In genomic region chr20:32784369-32785080, GRCh38 we compare ENCODE assay signal across 19 cellular contexts. TPM values are rescaled to one million over a fixed set of nuclear protein-coding genes. Genes with fewer than 3 reads are reported as not detected.
DNase-seq lines count a peak whose midpoint lies in the region; ATAC-seq, FAIRE-seq and TF ChIP-seq lines count a peak whose summit lies in the region.
"Had no signal": no experiment of that assay in that cellular context is flagged by ENCODE, and none has a peak within 500 bp of the region (broad histone marks: within the 10 kb centered on the region; RNA-seq: fewer than 3 reads in every experiment).

No MANE protein-coding gene starts in this region.

- H3K9me3 Mint-ChIP-seq in GM23338: no peaks in the 10 kb centered on the region
- H3K9me3 Mint-ChIP-seq: CD4-positive, alpha-beta T cell had no signal

- ATAC-seq in GM23338: no peak
- ATAC-seq in lower lobe of right lung: peak; percentile 56 to 60
- peak; percentile 50 for ATAC-seq in upper lobe of right lung
- ATAC-seq in GM21360 (IDR thresholded peaks at IDR 0.05; ENCODE audit: unreplicated experiment): no peak
- ATAC-seq: GM12878 had no signal

- peaks cover 53% of the 10 kb centered on the region for H3K27me3 Mint-ChIP-seq in GM23338 (ENCODE audit: insufficient read depth, low read depth, poor library complexity)
- H3K27me3 Mint-ChIP-seq: CD4-positive, alpha-beta T cell had no signal

- no peak for DNase-seq in GM23338 (ENCODE audit: low spot score)
- no peak for DNase-seq in bronchial epithelial cell (ENCODE audit: low read depth)
- no peak for DNase-seq in lower lobe of right lung
- DNase-seq in upper lobe of right lung: no peak
- no peak for DNase-seq in amniotic stem cell (lab: John Stamatoyannopoulos, UW)
- DNase-seq in NCI-H2196 treated with DMSO at 0.1 percent for 48 hours (lab: John Stamatoyannopoulos, UW; ENCODE audit: unreplicated experiment): no peak
- DNase-seq: ACHN; AML-193; CD4-positive, alpha-beta T cell; DMS153; DMS79; GM23248 had no signal

- H3K36me3 ChIP-seq in GM23338 (ENCODE audit: insufficient read depth): peaks cover 100% of the 10 kb centered on the region
- H3K36me3 ChIP-seq in bronchial epithelial cell (ENCODE audit: control insufficient read depth, insufficient read depth, low read length): no peaks in the 10 kb centered on the region
- H3K36me3 ChIP-seq in lower lobe of right lung: no peaks in the 10 kb centered on the region
- H3K36me3 ChIP-seq in upper lobe of right lung: no peaks in the 10 kb centered on the region

- intact Hi-C loops in lower lobe of right lung (cut with DNase I): no loop called here
- intact Hi-C loops in upper lobe of right lung (cut with DNase I): no loop called here

- FAIRE-seq in bronchial epithelial cell (lab: Jason Lieb, UNC): peak; percentile 64
- FAIRE-seq: A204.1, GM12878, GM19239 had no signal

- H3K9me3 ChIP-seq in lower lobe of right lung: no peaks in the 10 kb centered on the region
- no peaks in the 10 kb centered on the region for H3K9me3 ChIP-seq in upper lobe of right lung
- H3K9me3 ChIP-seq: HAP-1 had no signal

- peaks cover 50% of the 10 kb centered on the region for H3K4me1 Mint-ChIP-seq in GM23338

- H3K27me3 ChIP-seq in GM23338 (ENCODE audit: insufficient read depth) (no peaks in the 10 kb centered on the region), bronchial epithelial cell (ENCODE audit: control insufficient read depth, insufficient read depth, low read length) (no peaks in the 10 kb centered on the region), lower lobe of right lung (ENCODE audit: low read depth) (no peaks in the 10 kb centered on the region), upper lobe of right lung (no peaks in the 10 kb centered on the region)

- peaks cover 99% of the 10 kb centered on the region for H3F3A ChIP-seq in GM23338 (replicated peaks; ENCODE audit: low read depth)

- H3K4me3 Mint-ChIP-seq in GM23338: no peak overlapping the region
- H3K4me3 Mint-ChIP-seq: CD4-positive, alpha-beta T cell had no signal

- H3K9me2 ChIP-seq in GM23338 (ENCODE audit: insufficient read depth): no peaks in the 10 kb centered on the region

- peaks cover 100% of the 10 kb centered on the region for H3K36me3 Mint-ChIP-seq in GM23338 (ENCODE audit: low read depth)

- H3K4me3 ChIP-seq in GM23338 (no peak overlapping the region), bronchial epithelial cell (ENCODE audit: low read depth, low read length) (no peak overlapping the region), lower lobe of right lung (no peak overlapping the region), upper lobe of right lung (no peak overlapping the region)
- H3K4me3 ChIP-seq: GM12878, GM23248, HAP-1 had no signal

- no peak overlapping the region for H3K4me2 ChIP-seq in GM23338
- H3K4me2 ChIP-seq: KMS-11 had no signal

- peaks cover 57% of the 10 kb centered on the region for H3K4me1 ChIP-seq in GM23338 (ENCODE audit: insufficient read depth)
- H3K4me1 ChIP-seq in lower lobe of right lung: no peaks in the 10 kb centered on the region
- H3K4me1 ChIP-seq in upper lobe of right lung: no peaks in the 10 kb centered on the region
- H3K4me1 ChIP-seq: HAP-1 had no signal

- H3K79me2 ChIP-seq in GM23338 (replicated peaks; ENCODE audit: insufficient read depth): peaks cover 100% of the 10 kb centered on the region

- peak overlapping the region; percentile 88 for H3K27ac ChIP-seq in GM23338 (ENCODE audit: low read depth)
- H3K27ac ChIP-seq in lower lobe of right lung: no peak overlapping the region
- no peak overlapping the region for H3K27ac ChIP-seq in upper lobe of right lung
- H3K27ac ChIP-seq: C4-2B, GM23248, KMS-11 had no signal

- TF ChIP-seq CTCF in GM23338 (conservative IDR thresholded peaks at IDR 0.05; ENCODE audit: low read depth in 2 of 2) (no peak), bronchial epithelial cell (IDR thresholded peaks at IDR 0.05; ENCODE audit: insufficient read depth, low read length, severe bottlenecking) (no peak), lower lobe of right lung (IDR thresholded peaks at IDR 0.05) (no peak), upper lobe of right lung (IDR thresholded peaks at IDR 0.05) (no peak)

- no peak overlapping the region for H2AFZ ChIP-seq in GM23338
- H2AFZ ChIP-seq: GM23248 had no signal

- peak overlapping the region; percentile 57 for H3K27ac Mint-ChIP-seq in GM23338
- H3K27ac Mint-ChIP-seq: CD4-positive, alpha-beta T cell had no signal

- H4K20me1 ChIP-seq in GM23338 (replicated peaks; ENCODE audit: insufficient read depth): peaks cover 100% of the 10 kb centered on the region

TF ChIP-seq in GM23338, 12 proteins besides CTCF, POLR2A, EP300 and RAD21 (continues in another document):
- TF ChIP-seq ZNF114 (CRISPR knock-in tag; IDR thresholded peaks at IDR 0.05): no peak
- no peak for TF ChIP-seq ETS1 (IDR thresholded peaks at IDR 0.05)

RNA-seq across cellular contexts. Expression of gene DNMT3B, which starts 22.3 kb away (rescaled TPM):
- 2,222 and 2,281 TPM in 2 replicates for total RNA-seq in GM23338 (2014; rRNA removed; shearing (Covaris generic))
- 711 and 726 TPM in 2 replicates for polyA plus RNA-seq in GM23338 (2016; fragmentation: Nextera tagmentation; extraction: Ambion mirVana)
- total RNA-seq in bronchial epithelial cell (0.79 and 2.4 TPM in 2 replicates), lower lobe of right lung (1.1 TPM), upper lobe of right lung (0.84 TPM)

RNA-seq across cellular contexts. Expression of gene MAPRE1, which starts 35.2 kb away (rescaled TPM):
- 152 and 177 TPM in 2 replicates for total RNA-seq in GM23338 (2014; rRNA removed; shearing (Covaris generic))
- polyA plus RNA-seq in GM23338 (2016; fragmentation: Nextera tagmentation; extraction: Ambion mirVana): 61.2 and 69.3 TPM in 2 replicates
- total RNA-seq in bronchial epithelial cell: 68.5 and 84.2 TPM in 2 replicates
- total RNA-seq in lower lobe of right lung: 82.8 TPM
- 88.5 TPM for total RNA-seq in upper lobe of right lung

RNA-seq across cellular contexts. Expression of gene COMMD7, which starts 41.3 kb away (rescaled TPM):
- 84.7 and 86.4 TPM in 2 replicates for total RNA-seq in GM23338 (2014; rRNA removed; shearing (Covaris generic))
- 67.3 and 70.4 TPM in 2 replicates for polyA plus RNA-seq in GM23338 (2016; fragmentation: Nextera tagmentation; extraction: Ambion mirVana)
- total RNA-seq in bronchial epithelial cell: 10.5 and 18.9 TPM in 2 replicates
- total RNA-seq in lower lobe of right lung: 39.8 TPM
- total RNA-seq in upper lobe of right lung: 36.3 TPM

Comparison
In these comparisons a context has a peak if more than half of its experiments do, and no peak if none do; other contexts are left out.
1. ATAC-seq: peak in lower lobe of right lung (2 of 2) and upper lobe of right lung (single experiment); none in GM23338 (single experiment) and GM21360 (single experiment).
2. RNA of gene DNMT3B, which starts 22.3 kb away (total RNA-seq): 2,222 to 2,281 TPM in GM23338; 1.1 TPM in lower lobe of right lung (single experiment), 0.84 TPM in upper lobe of right lung (single experiment) and 0.79 to 2.4 TPM in bronchial epithelial cell; every median in the first group is over 100 times any median in the second.